ENCODE assay signal across 23 cellular contexts in the genomic region with DNA sequence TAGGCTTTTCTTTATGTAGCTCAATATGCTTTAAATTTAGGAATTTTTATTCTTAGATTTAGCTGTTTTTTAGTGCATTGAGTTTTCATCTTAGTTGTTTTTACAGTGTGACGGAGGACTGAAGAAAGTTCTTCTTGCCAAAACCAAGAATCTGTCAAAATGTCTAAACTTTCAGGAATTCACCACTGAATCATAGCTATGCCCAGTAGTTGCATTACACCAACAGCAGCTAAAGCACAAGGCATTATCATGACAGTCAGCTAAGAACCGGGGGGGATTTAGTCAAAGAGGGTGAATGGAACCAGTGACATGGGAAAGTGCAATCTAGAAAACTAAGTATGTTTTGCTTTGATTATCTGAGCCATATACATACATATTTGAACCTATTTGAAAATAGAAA. TPM values are rescaled to one million over a fixed set of nuclear protein-coding genes. Genes with fewer than 3 reads are reported as not detected.
DNase-seq lines count a peak whose midpoint lies in the region; FAIRE-seq and TF ChIP-seq lines count a peak whose summit lies in the region.
"Had no signal": no experiment of that assay in that cellular context is flagged by ENCODE, and none has a peak within 500 bp of the region (broad histone marks: within the 10 kb centered on the region; RNA-seq: fewer than 3 reads in every experiment).

No MANE protein-coding gene starts in this region.

- no peak overlapping the region for H3K56ac ChIP-seq in H1 (replicated peaks; ENCODE audit: insufficient read length, low read depth, low read length)

- no peak for TF ChIP-seq POLR2A in NB4 (IDR thresholded peaks at IDR 0.05; ENCODE audit: extremely low read depth, insufficient read length)
- no peak for TF ChIP-seq POLR2A in H1 (IDR thresholded peaks at IDR 0.05; ENCODE audit: control extremely low read depth in 1 of 2, low read depth in 2 of 2, low read length in 2 of 2)

- CTCF ChIA-PET in H1 (lab: Charles Lee; ENCODE audit: partially characterized antibody): interaction anchor here (0.6 to 1.3 kb wide), 7 partner anchors 9 to 282 kb away, joined by 3 to 4 read pairs (median 4); no protein-coding TSS in a partner anchor

- no peak overlapping the region for H3K4ac ChIP-seq in H1 (replicated peaks; ENCODE audit: insufficient read length, low read depth, low read length)

- H3K79me2 ChIP-seq in H1 (ENCODE audit: control insufficient read depth in 1 of 2, insufficient read depth in 2 of 2, low read length in 2 of 2): no peaks in the 10 kb centered on the region

- H3K9ac ChIP-seq in H1 (replicated peaks in 1 of 4; ENCODE audit: extremely low read depth in 1 of 4, low read depth in 3 of 4, low read length in 3 of 4): no peak overlapping the region
- H3K9ac ChIP-seq: neural progenitor cell had no signal

- H3K4me3 ChIP-seq in NB4 (ENCODE audit: low read depth, low read length): no peak overlapping the region
- H3K4me3 ChIP-seq in H1 (ENCODE audit: extremely low read depth in 1 of 4, insufficient read depth in 2 of 4, low read depth in 3 of 4, low read length in 4 of 4): no peak overlapping the region
- H3K4me3 ChIP-seq: cardiac muscle cell, neural progenitor cell, testis had no signal

- 82% methylated on average over 2 of the region's 2 CpGs; no CpG with 5 or more reads in 1 of the 2 experiments for WGBS in H1 (ENCODE audit: extremely low coverage in 1 of 2, insufficient coverage in 1 of 2, insufficient read length in 1 of 2, insufficient replicate concordance in 2 of 2, low coverage in 1 of 2, low lambda C conversion rate in 2 of 2, missing lambda C conversion rate in 1 of 2), 2 experiments

- no peak overlapping the region for H4K91ac ChIP-seq in H1 (replicated peaks; ENCODE audit: insufficient read length, low read length)

- TF ChIP-seq EP300 in H1 (IDR thresholded peaks at IDR 0.05; ENCODE audit: borderline replicate concordance in 1 of 2, low read depth in 2 of 2, low read length in 2 of 2): no peak

- no peaks in the 10 kb centered on the region for H3K79me1 ChIP-seq in H1 (ENCODE audit: low read depth, low read length)

- no peak overlapping the region for H2BK5ac ChIP-seq in H1 (ENCODE audit: low read depth, low read length)

- no peaks in the 10 kb centered on the region for H3K27me3 ChIP-seq in H1 (replicated peaks in 1 of 4; ENCODE audit: control insufficient read depth in 3 of 4, extremely low read depth in 1 of 4, insufficient read depth in 3 of 4, low read length in 3 of 4)
- H3K27me3 ChIP-seq: cardiac muscle cell, neural progenitor cell, testis had no signal

- no peak overlapping the region for H3K23ac ChIP-seq in H1 (ENCODE audit: insufficient read length)

- H2BK120ac ChIP-seq in H1 (replicated peaks; ENCODE audit: low read depth, low read length): no peak overlapping the region

- no peaks in the 10 kb centered on the region for H3K4me1 ChIP-seq in H1 (replicated peaks in 1 of 4; ENCODE audit: control insufficient read depth in 3 of 4, insufficient read depth in 4 of 4, low read length in 3 of 4)
- H3K4me1 ChIP-seq: neural progenitor cell, testis had no signal

- H2BK15ac ChIP-seq in H1 (ENCODE audit: low read length): no peak overlapping the region

- no peak overlapping the region for H3K4me2 ChIP-seq in H1 (ENCODE audit: insufficient read depth in 1 of 2, low read depth in 2 of 2, low read length in 2 of 2)
- H3K4me2 ChIP-seq: neural progenitor cell had no signal

- TF ChIP-seq CTCF in NB4 (IDR thresholded peaks at IDR 0.05; ENCODE audit: low read depth, low read length): no peak
- TF ChIP-seq CTCF in H1 (IDR thresholded peaks at IDR 0.05; ENCODE audit: control extremely low read depth in 1 of 3, insufficient read depth in 1 of 3, low read depth in 1 of 3, low read length in 3 of 3): no peak

- POLR2A ChIA-PET in H1 (lab: Charles Lee; ENCODE audit: partially characterized antibody): interaction anchor here (0.6 kb wide), 1 partner anchor 456 kb away, joined by 3 read pairs; no protein-coding TSS in a partner anchor

- DNase-seq in GM04504 (ENCODE audit: low read depth) (peak; percentile 8), NB4 (ENCODE audit: low read depth) (peak; percentile 9), H1 (ENCODE audit: low read depth in 1 of 2, low spot score in 2 of 2) (no peak), renal cortical epithelial cell (ENCODE audit: low read depth) (peak; percentile 25), cerebellar cortex (ENCODE audit: low spot score) (no peak), T-helper 2 cell (no peak)
- DNase-seq in activated CD8-positive, alpha-beta memory T cell treated with anti-CD3 and anti-CD28 coated beads for 24 hours: no peak
- DNase-seq: activated gamma-delta T cell; CD4-positive, CD25-positive, alpha-beta regulatory T cell; effector memory CD8-positive, alpha-beta T cell; H9; NCI-H1092; NCI-H748 treated with DMSO at 0.1 percent for 48 hours; right cardiac atrium; stimulated activated CD4-positive, alpha-beta T cell treated with anti-CD3 and anti-CD28 coated beads, Interleukin-2, amount 100 ng/mL, for 48 hours; T-cell; testis had no signal

- no peaks in the 10 kb centered on the region; the same call in 1 of the 2 replicates for H3K23me2 ChIP-seq in H1 (ENCODE audit: low read depth, low read length)

- 0 out of 2 replicates have a peak overlapping the region, but pooled peaks have one; percentile 95 for H2AFZ ChIP-seq in H1 (ENCODE audit: low read length)
- H2AFZ ChIP-seq: neural progenitor cell had no signal

- H3K18ac ChIP-seq in H1 (ENCODE audit: extremely low read depth, low read length): no peak overlapping the region

- no peak overlapping the region for H4K5ac ChIP-seq in H1 (ENCODE audit: insufficient read length, low read depth, low read length)

- FAIRE-seq in H1 (lab: Jason Lieb, UNC): no peak
- FAIRE-seq: GM12891, HepG2 had no signal

- no peak overlapping the region for H4K8ac ChIP-seq in H1 (ENCODE audit: extremely low read depth, insufficient read depth, low read length)

- no peak overlapping the region for H2BK12ac ChIP-seq in H1 (ENCODE audit: low read depth, low read length)

- no peaks in the 10 kb centered on the region for H4K20me1 ChIP-seq in H1 (replicated peaks in 1 of 2; ENCODE audit: control insufficient read depth in 1 of 2, insufficient read depth in 2 of 2, low read length in 2 of 2)

- H3K14ac ChIP-seq in H1 (ENCODE audit: insufficient read length): no peak overlapping the region

- TF ChIP-seq RAD21 in H1 (IDR thresholded peaks at IDR 0.05 in 1 of 2, conservative IDR thresholded peaks at IDR 0.05 in 1 of 2; ENCODE audit: low read depth in 2 of 2, low read length in 2 of 2): no peak

- no peaks in the 10 kb centered on the region for H3K36me3 ChIP-seq in H1 (ENCODE audit: control insufficient read depth in 2 of 4, insufficient read depth in 4 of 4, low read length in 3 of 4)
- H3K36me3 ChIP-seq: cardiac muscle cell, neural progenitor cell had no signal

- no peak overlapping the region for H3K27ac ChIP-seq in H1 (ENCODE audit: low read depth, low read length)
- H3K27ac ChIP-seq: cardiac muscle cell, neural progenitor cell, testis had no signal

- H2BK20ac ChIP-seq in H1 (ENCODE audit: low read length): no peak overlapping the region

- H2AK5ac ChIP-seq in H1 (ENCODE audit: low read depth, low read length): no peak overlapping the region

- H3K9me3 ChIP-seq in H1 (ENCODE audit: insufficient read depth in 2 of 2, low read depth in 1 of 2, low read length in 1 of 2): no peaks in the 10 kb centered on the region
- H3K9me3 ChIP-seq: testis had no signal

TF ChIP-seq in H1, 55 proteins besides CTCF, POLR2A, EP300 and RAD21:
- TF ChIP-seq TAF1 (IDR thresholded peaks at IDR 0.05; ENCODE audit: low read depth, low read length): no peak
- no peak for TF ChIP-seq SP2 (IDR thresholded peaks at IDR 0.05; ENCODE audit: low read length)
- TF ChIP-seq CHD2 (IDR thresholded peaks at IDR 0.05; ENCODE audit: low read length): no peak

RNA-seq across cellular contexts. Expression of a gene that starts 6.5 kb away (rescaled TPM):
- not detected in 2 replicates for total RNA-seq in H1 (2021; fragmentation: NEBNext Ultra II Directional; extraction: Animal tissue kit (Norgen Biotek cat#: 25700))
- polyA plus RNA-seq in H1 (2011; rRNA removed): not detected in 2 replicates
- not detected for polyA plus RNA-seq in H1 (2011; cell fraction: cytosol; rRNA removed)
- polyA plus RNA-seq in H1 (2011; cell fraction: nucleus; rRNA removed): not detected
- polyA plus RNA-seq in H1 (2012, experiment 1 of 2): not detected in 4 replicates
- not detected for polyA plus RNA-seq in H1 (2012, experiment 2 of 2)
- polyA plus RNA-seq in H1 (2013, experiment 1 of 2): not detected
- polyA plus RNA-seq in H1 (2013, experiment 2 of 2): not detected
- not detected in 2 replicates for polyA minus RNA-seq in H1 (2011; rRNA and poly(A)+ RNA removed)
- polyA minus RNA-seq in H1 (2011; cell fraction: cytosol; rRNA and poly(A)+ RNA removed): not detected
- polyA minus RNA-seq in H1 (2011; cell fraction: nucleus; rRNA and poly(A)+ RNA removed): not detected
- total RNA-seq in renal cortical epithelial cell: not detected in 2 replicates
- total RNA-seq: cardiac muscle cell; CD4-positive, CD25-positive, alpha-beta regulatory T cell; Daoy; H9; HepG2; right cardiac atrium; T-cell; WTC11 had no signal
- polyA plus RNA-seq: cardiac muscle cell; CD4-positive, CD25-positive, alpha-beta regulatory T cell; HepG2; right cardiac atrium had no signal

Comparison
In these comparisons a context has a peak if more than half of its experiments do, and no peak if none do; other contexts are left out.
1. DNase-seq: peak in GM04504 (single experiment), NB4 (single experiment) and renal cortical epithelial cell (single experiment); none in H1 (0 of 2), cerebellar cortex (single experiment), T-helper 2 cell (0 of 5) and activated CD8-positive, alpha-beta memory T cell treated with anti-CD3 and anti-CD28 coated beads for 24 hours (single experiment).